In genomic region chr10:29458190-29458589, GRCh38 we compare ENCODE assay signal across 6 cellular contexts.
DNase-seq lines count a peak whose midpoint lies in the region; ATAC-seq, FAIRE-seq and TF ChIP-seq lines count a peak whose summit lies in the region.
"Not testable (repeated sequence)": the region's sequence is repeated elsewhere in the genome, so short reads cannot be mapped to it uniquely, and the experiment has no call there.

No MANE protein-coding gene starts in this region.

- not testable (repeated sequence) for H3K27me3 Mint-ChIP-seq in endothelial cell (ENCODE audit: unreplicated experiment); mesothelial cell of epicardium (ENCODE audit: low read depth)

- not testable (repeated sequence) for TF ChIP-seq CTCF in endothelial cell (IDR thresholded peaks at IDR 0.05; ENCODE audit: unreplicated experiment); heart left ventricle (IDR thresholded peaks at IDR 0.05); left ventricle myocardium inferior (IDR thresholded peaks at IDR 0.05; ENCODE audit: borderline replicate concordance); right atrium auricular region (IDR thresholded peaks at IDR 0.05); mesothelial cell of epicardium (IDR thresholded peaks at IDR 0.05; ENCODE audit: unreplicated experiment)

- not testable (repeated sequence) for DNase-seq in endothelial cell (ENCODE audit: low spot score); heart left ventricle; left ventricle myocardium inferior; right atrium auricular region (ENCODE audit: low spot score); mesothelial cell of epicardium (ENCODE audit: low spot score in 2 of 2, unreplicated experiment in 2 of 2); urothelium cell line (ENCODE audit: low spot score)

- intact Hi-C loops in heart left ventricle (cut with DNase I); left ventricle myocardium inferior (cut with micrococcal nuclease): not testable (repeated sequence)

- TF ChIP-seq POLR2A in heart left ventricle (IDR thresholded peaks at IDR 0.05): not testable (repeated sequence)

- H3K27me3 ChIP-seq in heart left ventricle; left ventricle myocardium inferior (ENCODE audit: low read depth); right atrium auricular region: not testable (repeated sequence)

- not testable (repeated sequence) for H3K9me3 ChIP-seq in heart left ventricle; left ventricle myocardium inferior (replicated peaks); right atrium auricular region

- peak overlapping the region; percentile 56 for H3K4me3 Mint-ChIP-seq in endothelial cell (ENCODE audit: unreplicated experiment)
- not testable (repeated sequence) for H3K4me3 Mint-ChIP-seq in mesothelial cell of epicardium

- WGBS in heart left ventricle, 4 donors: 66 to 81% (median 69%) methylated on average over 24 of the region's 24 CpGs

- FAIRE-seq in urothelium cell line (lab: Jason Lieb, UNC): peak; percentile 42

- H3K4me1 ChIP-seq in heart left ventricle (peaks cover 0 to 15% (median 0%) of the 10 kb centered on the region in 12 donors), left ventricle myocardium inferior (peaks cover 24% of the 10 kb centered on the region)
- H3K4me1 ChIP-seq in right atrium auricular region: not testable (repeated sequence)

- H3K27ac Mint-ChIP-seq in endothelial cell (ENCODE audit: unreplicated experiment): not testable (repeated sequence)
- peak overlapping the region; percentile 21 for H3K27ac Mint-ChIP-seq in mesothelial cell of epicardium

- not testable (repeated sequence) for H3K4me1 Mint-ChIP-seq in endothelial cell (ENCODE audit: unreplicated experiment); mesothelial cell of epicardium

- peak in 3 of 4 donors; percentile 3 to 23 (median 6) for ATAC-seq in heart left ventricle

- not testable (repeated sequence) for H3K9me3 Mint-ChIP-seq in endothelial cell (ENCODE audit: unreplicated experiment)
- peaks cover 11% of the 10 kb centered on the region for H3K9me3 Mint-ChIP-seq in mesothelial cell of epicardium

- H3K27ac ChIP-seq in heart left ventricle: peak overlapping the region in 3 of 12 donors; percentile 0 to 41 (median 15)
- peak overlapping the region; percentile 38 for H3K27ac ChIP-seq in left ventricle myocardium inferior (replicated peaks)
- peak overlapping the region; percentile 8 to 56 for H3K27ac ChIP-seq in right atrium auricular region

- H3K36me3 ChIP-seq in heart left ventricle: peaks cover 0 to 89% (median 77%) of the 10 kb centered on the region in 9 donors
- H3K36me3 ChIP-seq in left ventricle myocardium inferior: peaks cover 78% of the 10 kb centered on the region
- peaks cover 69% of the 10 kb centered on the region for H3K36me3 ChIP-seq in right atrium auricular region

- H3K36me3 Mint-ChIP-seq in endothelial cell (ENCODE audit: low read depth, unreplicated experiment) (peaks cover 57% of the 10 kb centered on the region), mesothelial cell of epicardium (peaks cover 62% of the 10 kb centered on the region)

- not testable (repeated sequence) for H3K4me3 ChIP-seq in heart left ventricle, left ventricle myocardium inferior, right atrium auricular region
